Comparison of ENCODE assay signal across 26 cellular contexts in the genomic region with DNA sequence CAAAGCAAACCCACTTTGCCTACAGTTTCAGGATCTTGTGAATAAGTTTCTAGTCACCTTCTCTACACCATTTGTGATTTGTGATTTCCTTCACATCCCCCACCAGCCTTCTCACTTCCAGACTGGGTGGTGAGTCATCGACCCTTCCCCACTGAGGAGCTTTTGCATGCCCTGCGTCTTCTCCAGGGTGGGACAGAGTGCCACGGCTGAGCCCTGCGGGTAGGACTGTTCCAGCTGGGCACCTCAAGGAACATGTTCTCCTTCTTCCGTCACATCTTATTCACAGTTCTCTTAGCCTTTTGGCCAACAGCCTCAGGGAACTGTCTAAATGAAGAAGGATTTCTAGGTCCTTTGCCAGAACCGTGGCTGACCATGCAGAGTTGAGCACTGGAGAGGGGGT.
DNase-seq lines count a peak whose midpoint lies in the region; ATAC-seq, FAIRE-seq and TF ChIP-seq lines count a peak whose summit lies in the region.
"Had no signal": no experiment of that assay in that cellular context is flagged by ENCODE, and none has a peak within 500 bp of the region (broad histone marks: within the 10 kb centered on the region; RNA-seq: fewer than 3 reads in every experiment).

No MANE protein-coding gene starts in this region.

- no peak overlapping the region for H2AFZ ChIP-seq in osteoblast (ENCODE audit: low read length)

- ATAC-seq in pancreas: no peak
- ATAC-seq: activated CD8-positive, alpha-beta T cell treated with anti-CD3 and anti-CD28 coated beads, Interleukin-2, amount 10 ng/mL, durations not matched to agents 7 days and 5 days; heart right ventricle; naive thymus-derived CD4-positive, alpha-beta T cell; right lobe of liver had no signal

- H3K4me3 ChIP-seq in osteoblast (ENCODE audit: insufficient read depth, low read length): no peak overlapping the region
- H3K4me3 ChIP-seq in pancreas: no peak overlapping the region
- H3K4me3 ChIP-seq in CD8-positive, alpha-beta memory T cell (ENCODE audit: low read length): no peak overlapping the region
- H3K4me3 ChIP-seq: HAP-1, heart right ventricle, ovary, right lobe of liver, suprapubic skin had no signal

- H3K4me2 ChIP-seq in osteoblast (ENCODE audit: insufficient read depth, low read length): no peak overlapping the region

- intact Hi-C loops in pancreas (cut with DNase I): no loop called here

- H3K36me3 ChIP-seq in osteoblast (ENCODE audit: insufficient read depth, low read length) (no peaks in the 10 kb centered on the region), pancreas (no peaks in the 10 kb centered on the region)
- H3K36me3 ChIP-seq in CD8-positive, alpha-beta memory T cell (ENCODE audit: insufficient read depth, low read length): no peaks in the 10 kb centered on the region
- H3K36me3 ChIP-seq: HAP-1, heart right ventricle, ovary, right lobe of liver, suprapubic skin had no signal

- H3K27ac Mint-ChIP-seq in endothelial cell (ENCODE audit: unreplicated experiment): peak overlapping the region; percentile 45
- no peak overlapping the region for H3K27ac Mint-ChIP-seq in CD8-positive, alpha-beta memory T cell
- H3K27ac Mint-ChIP-seq: activated CD8-positive, alpha-beta T cell treated with anti-CD3 and anti-CD28 coated beads, Interleukin-2, amount 10 ng/mL, durations not matched to agents 7 days and 5 days; activated T-cell treated with anti-CD3 and anti-CD28 coated beads, Interleukin-2, amount 50 U/mL, for 24 hours; memory B cell; naive thymus-derived CD4-positive, alpha-beta T cell had no signal

- no peaks in the 10 kb centered on the region for H3K9me3 Mint-ChIP-seq in endothelial cell (ENCODE audit: unreplicated experiment)
- no peaks in the 10 kb centered on the region for H3K9me3 Mint-ChIP-seq in CD8-positive, alpha-beta memory T cell
- H3K9me3 Mint-ChIP-seq: activated T-cell treated with anti-CD3 and anti-CD28 coated beads, Interleukin-2, amount 50 U/mL, for 24 hours; CD4-positive, alpha-beta memory T cell; memory B cell; naive thymus-derived CD4-positive, alpha-beta T cell had no signal

- no peaks in the 10 kb centered on the region for H4K20me1 ChIP-seq in osteoblast (ENCODE audit: insufficient read depth, low read length)

- H3K4me1 ChIP-seq in osteoblast (ENCODE audit: insufficient read depth, low read length) (peaks cover 11% of the 10 kb centered on the region), pancreas (no peaks in the 10 kb centered on the region)
- no peaks in the 10 kb centered on the region for H3K4me1 ChIP-seq in CD8-positive, alpha-beta memory T cell (ENCODE audit: insufficient read depth, low read length)
- H3K4me1 ChIP-seq: HAP-1, heart right ventricle, right lobe of liver had no signal

- H3K79me2 ChIP-seq in osteoblast (ENCODE audit: insufficient read depth, low read length): no peaks in the 10 kb centered on the region

- CTCF ChIA-PET in CD8-positive, alpha-beta memory T cell (lab: Charles Lee): no interaction called here

- no peak overlapping the region for H3K4me3 Mint-ChIP-seq in endothelial cell (ENCODE audit: unreplicated experiment)
- H3K4me3 Mint-ChIP-seq in CD8-positive, alpha-beta memory T cell: no peak overlapping the region
- H3K4me3 Mint-ChIP-seq: activated CD8-positive, alpha-beta T cell treated with anti-CD3 and anti-CD28 coated beads, Interleukin-2, amount 10 ng/mL, durations not matched to agents 7 days and 5 days; activated T-cell treated with anti-CD3 and anti-CD28 coated beads, Interleukin-2, amount 50 U/mL, for 24 hours; CD4-positive, alpha-beta memory T cell; memory B cell; naive thymus-derived CD4-positive, alpha-beta T cell had no signal

- peaks cover 40% of the 10 kb centered on the region for H3K27me3 ChIP-seq in osteoblast (ENCODE audit: insufficient read depth, low read length)
- no peaks in the 10 kb centered on the region for H3K27me3 ChIP-seq in pancreas
- no peaks in the 10 kb centered on the region for H3K27me3 ChIP-seq in CD8-positive, alpha-beta memory T cell (ENCODE audit: insufficient read depth, low read length, poor library complexity, severe bottlenecking)
- H3K27me3 ChIP-seq: ovary, right lobe of liver had no signal

- WGBS in pancreas, 2 donors: 60 to 74% methylated on average over 6 of the region's 6 CpGs

- no peak for FAIRE-seq in pancreas (lab: Jason Lieb, UNC)
- FAIRE-seq: islet of Langerhans had no signal

- POLR2A ChIA-PET in CD8-positive, alpha-beta memory T cell (lab: Charles Lee): no interaction called here

- H3K9me3 ChIP-seq in osteoblast (ENCODE audit: low read depth, low read length) (no peaks in the 10 kb centered on the region), pancreas (no peaks in the 10 kb centered on the region)
- no peaks in the 10 kb centered on the region for H3K9me3 ChIP-seq in CD8-positive, alpha-beta memory T cell (ENCODE audit: low read length)
- H3K9me3 ChIP-seq: HAP-1, heart right ventricle, ovary, right lobe of liver, suprapubic skin had no signal

- no peak overlapping the region for H3K27ac ChIP-seq in osteoblast (ENCODE audit: low read depth, low read length)
- H3K27ac ChIP-seq in pancreas: no peak overlapping the region
- H3K27ac ChIP-seq in CD8-positive, alpha-beta memory T cell (ENCODE audit: low read depth, low read length): no peak overlapping the region
- H3K27ac ChIP-seq: heart right ventricle, ovary, right lobe of liver, suprapubic skin had no signal

- TF ChIP-seq CTCF in endothelial cell (IDR thresholded peaks at IDR 0.05; ENCODE audit: unreplicated experiment): no peak
- no peak for TF ChIP-seq CTCF in osteoblast (IDR thresholded peaks at IDR 0.05; ENCODE audit: extremely low read depth, low read depth, low read length)
- no peak for TF ChIP-seq CTCF in pancreas (IDR thresholded peaks at IDR 0.05)

- DNase-seq in Daoy (ENCODE audit: low read depth) (peak; percentile 37), RPMI7951 (ENCODE audit: low read depth) (peak; percentile 19), endothelial cell (ENCODE audit: low spot score) (no peak), osteoblast (ENCODE audit: insufficient read length, low spot score, missing footprints) (peak; percentile 53), pancreas (no peak), NAMALWA (ENCODE audit: low spot score) (no peak), AG20443 (ENCODE audit: low spot score) (no peak)
- no peak for DNase-seq in CD8-positive, alpha-beta memory T cell
- DNase-seq: activated CD4-positive, CD25-positive, alpha-beta regulatory T cell; activated CD8-positive, alpha-beta T cell treated with anti-CD3 and anti-CD28 coated beads, Interleukin-2, amount 10 ng/mL, durations not matched to agents 7 days and 5 days; activated naive CD4-positive, alpha-beta T cell treated with Interleukin-2 at 50 U/mL for 16 hours; activated T-cell treated with anti-CD3 and anti-CD28 coated beads, Interleukin-2, amount 50 U/mL, for 24 hours; CD4-positive, alpha-beta memory T cell; DMS79; effector memory CD4-positive, alpha-beta T cell; heart right ventricle; naive thymus-derived CD4-positive, alpha-beta T cell; NCI-H1417 treated with DMSO at 0.1 percent for 48 hours; NCI-H526 treated with DMSO at 0.1 percent for 48 hours; ovary; right lobe of liver; T-helper 9 cell had no signal

- H3K4me1 Mint-ChIP-seq in endothelial cell (ENCODE audit: unreplicated experiment): peaks cover 37% of the 10 kb centered on the region
- H3K4me1 Mint-ChIP-seq in CD8-positive, alpha-beta memory T cell: peaks cover 0 to 6% (median 4%) of the 10 kb centered on the region in 3 donors
- H3K4me1 Mint-ChIP-seq: memory B cell had no signal

- peaks cover 3% of the 10 kb centered on the region for H3K36me3 Mint-ChIP-seq in endothelial cell (ENCODE audit: low read depth, unreplicated experiment)
- H3K36me3 Mint-ChIP-seq in CD8-positive, alpha-beta memory T cell: no peaks in the 10 kb centered on the region
- H3K36me3 Mint-ChIP-seq: CD4-positive, alpha-beta memory T cell; memory B cell; naive thymus-derived CD4-positive, alpha-beta T cell had no signal

- peaks cover 2% of the 10 kb centered on the region for H3K27me3 Mint-ChIP-seq in endothelial cell (ENCODE audit: unreplicated experiment)
- peaks cover 5 to 18% of the 10 kb centered on the region in 2 donors for H3K27me3 Mint-ChIP-seq in CD8-positive, alpha-beta memory T cell

Comparison
In these comparisons a context has a peak if more than half of its experiments do, and no peak if none do; other contexts are left out.
1. DNase-seq: peak in Daoy (single experiment), RPMI7951 (single experiment) and osteoblast (single experiment); none in endothelial cell (single experiment), pancreas (0 of 6), CD8-positive, alpha-beta memory T cell (0 of 5), NAMALWA (single experiment) and AG20443 (single experiment).